ENCODE assay signal across 11 cellular contexts in genomic region chrX:12137982-12138365, GRCh38. TPM values are rescaled to one million over a fixed set of nuclear protein-coding genes. Genes with fewer than 3 reads are reported as not detected.
DNase-seq lines count a peak whose midpoint lies in the region; ATAC-seq and TF ChIP-seq lines count a peak whose summit lies in the region.
"Had no signal": no experiment of that assay in that cellular context is flagged by ENCODE, and none has a peak within 500 bp of the region (broad histone marks: within the 10 kb centered on the region; RNA-seq: fewer than 3 reads in every experiment).

No MANE protein-coding gene starts in this region.

- no peak overlapping the region for H2BK12ac ChIP-seq in trophoblast cell (ENCODE audit: low read length)

- H2BK5ac ChIP-seq in trophoblast cell (ENCODE audit: low read depth, low read length, poor library complexity) = no peak overlapping the region

- H3K27ac ChIP-seq in RWPE2 (ENCODE audit: poor library complexity, severe bottlenecking) (no peak overlapping the region), gastroesophageal sphincter (no peak overlapping the region), trophoblast cell (ENCODE audit: low read depth, low read length) (no peak overlapping the region)
- H3K27ac ChIP-seq: HL-60 had no signal

- H3K14ac ChIP-seq in trophoblast cell (ENCODE audit: low read length) = peak overlapping the region; percentile 60

- peak overlapping the region; percentile 38 for H3K4me3 ChIP-seq in RWPE2 (ENCODE audit: severe bottlenecking)
- H3K4me3 ChIP-seq in gastroesophageal sphincter = peak overlapping the region; percentile 26 to 45
- peak overlapping the region; percentile 68 for H3K4me3 ChIP-seq in trophoblast cell (ENCODE audit: low read depth, low read length)

- no peak overlapping the region for H3K4ac ChIP-seq in trophoblast cell (ENCODE audit: low read depth, low read length)

- ATAC-seq in RWPE2 (ENCODE audit: low read depth) = peak; percentile 48
- no peak for ATAC-seq in gastroesophageal sphincter
- ATAC-seq in GM21423 (IDR thresholded peaks at IDR 0.05; ENCODE audit: unreplicated experiment) = no peak
- no peak for ATAC-seq in HG03045 (IDR thresholded peaks at IDR 0.05; ENCODE audit: unreplicated experiment)

- TF ChIP-seq POLR2A in gastroesophageal sphincter (IDR thresholded peaks at IDR 0.05) = no peak

- H4K91ac ChIP-seq in trophoblast cell (ENCODE audit: low read depth, low read length) = peak overlapping the region; percentile 57

- H3K9ac ChIP-seq in trophoblast cell (ENCODE audit: low read length) = peak overlapping the region; percentile 58

- H4K8ac ChIP-seq in trophoblast cell (ENCODE audit: low read depth, low read length) = peak overlapping the region; percentile 17

- H3K18ac ChIP-seq in trophoblast cell (ENCODE audit: low read length) = no peak overlapping the region

- no peak overlapping the region for H2AFZ ChIP-seq in trophoblast cell (ENCODE audit: insufficient read depth, low read length, poor library complexity)

- TF ChIP-seq CTCF in RWPE2 (IDR thresholded peaks at IDR 0.05; ENCODE audit: poor library complexity, severe bottlenecking) = no peak
- no peak for TF ChIP-seq CTCF in gastroesophageal sphincter (IDR thresholded peaks at IDR 0.05)

- H3K79me2 ChIP-seq in trophoblast cell (ENCODE audit: control insufficient read depth, insufficient read depth, low read length, poor library complexity) = peaks cover 2% of the 10 kb centered on the region

- H3K79me1 ChIP-seq in trophoblast cell (ENCODE audit: low read length) = peaks cover 5% of the 10 kb centered on the region

- H4K12ac ChIP-seq in trophoblast cell (ENCODE audit: low read depth, low read length) = no peak overlapping the region

- TF ChIP-seq EP300 in gastroesophageal sphincter (IDR thresholded peaks at IDR 0.05) = no peak

- H2AK5ac ChIP-seq in trophoblast cell (ENCODE audit: low read length) = no peak overlapping the region

- H3K4me2 ChIP-seq in trophoblast cell (ENCODE audit: low read length) = peak overlapping the region; percentile 69

- DNase-seq in EL (peak; percentile 21), RWPE2 (ENCODE audit: low spot score) (no peak), trophoblast cell (no peak), HCEC 1CT (no peak), NCI-H1694 treated with DMSO at 0.1 percent for 48 hours (lab: John Stamatoyannopoulos, UW) (no peak)
- DNase-seq: activated naive CD8-positive, alpha-beta T cell treated with anti-CD3 and anti-CD28 coated beads, Interleukin-2, amount 10 ng/mL, durations not matched to agents 7 days and 5 days; stimulated activated CD4-positive, alpha-beta T cell treated with anti-CD3 and anti-CD28 coated beads, Interleukin-1b, Interleukin-23, amount 100 ng/mL, for 48 hours had no signal

- H3K9me3 ChIP-seq in RWPE2 (ENCODE audit: severe bottlenecking) = no peaks in the 10 kb centered on the region
- H3K9me3 ChIP-seq in gastroesophageal sphincter = no peaks in the 10 kb centered on the region
- H3K9me3 ChIP-seq in trophoblast cell (ENCODE audit: insufficient read depth, low read depth, low read length) = no peaks in the 10 kb centered on the region

- WGBS in gastroesophageal sphincter (ENCODE audit: low coverage in 1 of 2), 2 donors = no CpG with 5 or more reads among the region's 22 CpGs
- no CpG with 5 or more reads among the region's 22 CpGs for WGBS in trophoblast cell (ENCODE audit: extremely low coverage, insufficient coverage, insufficient read length)

- no peak overlapping the region for H2BK120ac ChIP-seq in trophoblast cell (ENCODE audit: insufficient read depth, low read length, poor library complexity)

- H3K4me1 ChIP-seq in RWPE2 (ENCODE audit: insufficient read depth, poor library complexity, severe bottlenecking) (no peaks in the 10 kb centered on the region), gastroesophageal sphincter (peaks cover 0 to 8% (median 0%) of the 10 kb centered on the region in 3 donors), trophoblast cell (ENCODE audit: control insufficient read depth in 1 of 2, insufficient read depth in 2 of 2, low read length in 2 of 2) (peaks cover 0 to 3% of the 10 kb centered on the region in 2 experiments)

- H3K36me3 ChIP-seq in RWPE2 (ENCODE audit: low read depth) (no peaks in the 10 kb centered on the region), gastroesophageal sphincter (no peaks in the 10 kb centered on the region), trophoblast cell (ENCODE audit: control insufficient read depth in 1 of 2, insufficient read depth in 2 of 2, low read length in 2 of 2) (no peaks in the 10 kb centered on the region)

- H3K27me3 ChIP-seq in RWPE2 (ENCODE audit: insufficient read depth, poor library complexity, severe bottlenecking) (no peaks in the 10 kb centered on the region), gastroesophageal sphincter (peaks cover 18% of the 10 kb centered on the region), trophoblast cell (ENCODE audit: insufficient read depth, low read length) (peaks cover 4% of the 10 kb centered on the region)

- no peak overlapping the region for H3K23ac ChIP-seq in trophoblast cell (ENCODE audit: low read length)

RNA-seq across cellular contexts. Expression of gene FRMPD4, which starts 0.3 kb away (rescaled TPM):
- 1 to 10 TPM in 2 of 4 donors, under 1 TPM in 1, not detected in 1; 0.31 to 2.1 (median 1.3) TPM for total RNA-seq in gastroesophageal sphincter
- polyA plus RNA-seq in trophoblast cell (2013) = 2.1 and 2.4 TPM in 2 replicates
- total RNA-seq: activated naive CD8-positive, alpha-beta T cell treated with anti-CD3 and anti-CD28 coated beads, Interleukin-2, amount 10 ng/mL, durations not matched to agents 7 days and 5 days had no signal
